10 cellular contexts compared by ENCODE assay signal in genomic region chr11:82969811-82970210, GRCh38.
DNase-seq lines count a peak whose midpoint lies in the region; ATAC-seq and TF ChIP-seq lines count a peak whose summit lies in the region.
"Had no signal": no experiment of that assay in that cellular context is flagged by ENCODE, and none has a peak within 500 bp of the region (broad histone marks: within the 10 kb centered on the region; RNA-seq: fewer than 3 reads in every experiment).

No MANE protein-coding gene starts in this region.

- H3K27me3 ChIP-seq in spleen (replicated peaks in 1 of 7), result no peaks in the 10 kb centered on the region

- H3K27ac ChIP-seq in spleen, result peak overlapping the region in 6 of 8 donors; percentile 3 to 76 (median 43)
- H3K27ac ChIP-seq: WERI-Rb-1 had no signal

- intact Hi-C loops in spleen (cut with DNase I; ENCODE audit: low total_unique reads), result no loop called here

- TF ChIP-seq POLR2A in spleen (IDR thresholded peaks at IDR 0.05), result no peak

- peak; percentile 32 to 60 for ATAC-seq in activated CD4-positive, CD25-positive, alpha-beta regulatory T cell treated with anti-CD3 and anti-CD28 coated beads, Interleukin-2, amount 50 U/mL, for 24 hours
- ATAC-seq in GM21737 (IDR thresholded peaks at IDR 0.05; ENCODE audit: unreplicated experiment) (peak; percentile 96), HG03432 (IDR thresholded peaks at IDR 0.05; ENCODE audit: unreplicated experiment) (peak; percentile 95)

- H3K4me1 ChIP-seq in spleen, result peaks cover 0 to 32% (median 8%) of the 10 kb centered on the region in 6 donors

- H3K4me3 ChIP-seq in spleen, result no peak overlapping the region

- peaks cover 0 to 6% (median 0%) of the 10 kb centered on the region in 8 donors for H3K9me3 ChIP-seq in spleen

- no peak for DNase-seq in activated CD4-positive, CD25-positive, alpha-beta regulatory T cell treated with anti-CD3 and anti-CD28 coated beads, Interleukin-2, amount 50 U/mL, for 72 hours
- DNase-seq in spleen, result no peak
- no peak for DNase-seq in NCI-H748 treated with DMSO at 0.1 percent for 48 hours (lab: John Stamatoyannopoulos, UW)
- no peak for DNase-seq in NCI-H446 (lab: John Stamatoyannopoulos, UW)
- no peak for DNase-seq in mesenteric fat pad (ENCODE audit: low spot score)
- DNase-seq: small intestine, WERI-Rb-1 had no signal

- 46 to 80% (median 72%) methylated on average over 4 of the region's 4 CpGs for WGBS in spleen, 5 donors

- no peak for TF ChIP-seq CTCF in spleen (IDR thresholded peaks at IDR 0.05 in 8 of 11, conservative IDR thresholded peaks at IDR 0.05 in 3 of 11)

- H3K36me3 ChIP-seq in spleen, result no peaks in the 10 kb centered on the region
- H3K36me3 ChIP-seq: WERI-Rb-1 had no signal

Comparison
In these comparisons a context has a peak if more than half of its experiments do, and no peak if none do; other contexts are left out.
1. ATAC-seq: peak in every context shown above with its lines; median percentile 96 in GM21737; 95 in HG03432; 46 in activated CD4-positive, CD25-positive, alpha-beta regulatory T cell treated with anti-CD3 and anti-CD28 coated beads, Interleukin-2, amount 50 U/mL, for 24 hours.